Comparison of ENCODE assay signal across 10 cellular contexts in the genomic region with DNA sequence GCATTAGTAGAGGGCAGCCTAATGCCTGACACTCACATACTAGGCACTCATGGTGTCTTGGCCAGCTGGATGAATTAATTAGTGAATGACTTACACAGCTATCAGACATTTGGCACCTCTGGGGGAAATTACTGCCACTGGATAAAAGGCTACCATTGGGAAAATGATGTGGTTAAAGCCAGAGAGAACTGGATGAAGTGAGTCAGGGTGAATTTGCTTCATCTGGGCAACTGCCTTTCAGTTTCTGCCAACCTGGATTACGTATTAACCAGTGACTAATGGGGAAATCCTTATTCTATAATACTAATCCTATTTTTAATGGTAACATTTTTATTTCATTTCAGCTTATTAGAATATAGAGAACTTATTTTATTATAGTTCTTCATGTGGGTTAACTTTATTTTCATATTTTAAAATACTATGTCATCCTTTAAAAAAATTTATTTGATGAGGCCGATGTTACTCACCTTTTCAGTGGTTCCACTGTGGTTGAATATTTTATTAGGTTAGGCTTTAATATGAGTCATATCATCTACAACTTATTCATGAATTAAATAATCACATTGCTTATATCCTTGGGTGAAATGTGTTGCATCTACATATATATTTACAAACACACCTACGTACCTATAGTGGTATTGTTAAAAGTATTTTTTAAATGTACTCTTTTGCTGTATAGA.
DNase-seq lines count a peak whose midpoint lies in the region; ATAC-seq, FAIRE-seq and TF ChIP-seq lines count a peak whose summit lies in the region.
"Had no signal": no experiment of that assay in that cellular context is flagged by ENCODE, and none has a peak within 500 bp of the region (broad histone marks: within the 10 kb centered on the region; RNA-seq: fewer than 3 reads in every experiment).

No MANE protein-coding gene starts in this region.

- H4K20me1 ChIP-seq in mammary epithelial cell (ENCODE audit: insufficient read depth, low read length): no peaks in the 10 kb centered on the region

- peak overlapping the region; percentile 60 for H3K4me2 ChIP-seq in mammary epithelial cell (ENCODE audit: insufficient read depth, low read depth, low read length)

- peak overlapping the region; percentile 56 for H3K9ac ChIP-seq in mammary epithelial cell (ENCODE audit: insufficient read depth, low read length)

- FAIRE-seq in GM12891 (lab: Jason Lieb, UNC): no peak
- FAIRE-seq: K562 had no signal

- no TSS peak for BruUV-seq in mammary epithelial cell (replicated peaks; lab: Mats Ljungman, UMichigan)

- ATAC-seq in GM19043 (IDR thresholded peaks at IDR 0.05; ENCODE audit: low read depth, unreplicated experiment): peak; percentile 58
- ATAC-seq in HG03159 (IDR thresholded peaks at IDR 0.05; ENCODE audit: unreplicated experiment): peak; percentile 56
- peak; percentile 67 to 78 for ATAC-seq in gastrocnemius medialis
- ATAC-seq in left ventricle myocardium superior: no peak
- ATAC-seq: K562 had no signal

- dilution Hi-C loops in mammary epithelial cell (cut with HindIII; ENCODE audit: low sequenced_read_pairs): loop anchor here (5.0 kb wide), 1 partner anchor 64 kb away; no protein-coding TSS in a partner anchor

- TF ChIP-seq POLR2A in gastrocnemius medialis (IDR thresholded peaks at IDR 0.05) (no peak), GM12891 (IDR thresholded peaks at IDR 0.05; ENCODE audit: low read depth, low read length) (no peak)

- H3K9me3 ChIP-seq in mammary epithelial cell (replicated peaks; ENCODE audit: insufficient read depth, low read length) (no peaks in the 10 kb centered on the region), gastrocnemius medialis (no peaks in the 10 kb centered on the region)

- no peak for TF ChIP-seq CTCF in mammary epithelial cell (conservative IDR thresholded peaks at IDR 0.05 in 1 of 2, IDR thresholded peaks at IDR 0.05 in 1 of 2; ENCODE audit: extremely low read depth in 1 of 2, insufficient read depth in 1 of 2, low read depth in 1 of 2, low read length in 2 of 2)
- TF ChIP-seq CTCF in gastrocnemius medialis (IDR thresholded peaks at IDR 0.05 in 4 of 5, conservative IDR thresholded peaks at IDR 0.05 in 1 of 5): no peak

- peaks cover 65% of the 10 kb centered on the region for H3K4me1 ChIP-seq in mammary epithelial cell (ENCODE audit: insufficient read depth, low read length)
- peaks cover 41 to 47% of the 10 kb centered on the region in 2 donors for H3K4me1 ChIP-seq in gastrocnemius medialis

- no peak overlapping the region for H2AFZ ChIP-seq in mammary epithelial cell (ENCODE audit: low read depth, low read length)

- 2% methylated on average over 3 of the region's 3 CpGs for WGBS in mammary epithelial cell (ENCODE audit: low coverage, missing lambda C conversion rate)

- no peak overlapping the region for H3K4me3 ChIP-seq in mammary epithelial cell (replicated peaks in 1 of 3; ENCODE audit: insufficient read depth in 1 of 3, low read depth in 2 of 3, low read length in 3 of 3)
- no peak overlapping the region for H3K4me3 ChIP-seq in gastrocnemius medialis
- H3K4me3 ChIP-seq: K562 had no signal

- DNase-seq in mammary epithelial cell (peak; percentile 96), gastrocnemius medialis (no peak), GM12891 (ENCODE audit: insufficient read length, low spot score) (no peak), left ventricle myocardium superior (no peak), DMS153 (lab: John Stamatoyannopoulos, UW) (no peak), epidermal melanocyte (ENCODE audit: insufficient read length, low spot score) (no peak)
- DNase-seq: occipital lobe had no signal

- CTCF ChIA-PET in mammary epithelial cell (lab: Charles Lee; ENCODE audit: low non-redundant PET): interaction anchor here (0.7 kb wide), 1 partner anchor 60 kb away, joined by 5 read pairs; no protein-coding TSS in a partner anchor

- H3K27ac ChIP-seq in mammary epithelial cell (ENCODE audit: insufficient read depth, low read depth, low read length) (peak overlapping the region; percentile 92), gastrocnemius medialis (peak overlapping the region in 3 of 4 donors; percentile 27 to 62 (median 57))

- H3K79me2 ChIP-seq in mammary epithelial cell (ENCODE audit: insufficient read depth, low read length): peaks cover 5% of the 10 kb centered on the region

- intact Hi-C loops in mammary epithelial cell (cut with micrococcal nuclease) (loop anchor here (1.0 to 2.0 kb wide), 3 partner anchors 104 to 566 kb away; partner anchors contain the start of genes MET and TES), gastrocnemius medialis (cut with DNase I; ENCODE audit: low total_unique reads) (no loop called here), left ventricle myocardium superior (cut with micrococcal nuclease) (no loop called here)

- H3K36me3 ChIP-seq in mammary epithelial cell (ENCODE audit: insufficient read depth, low read length): peaks cover 45% of the 10 kb centered on the region
- peaks cover 0 to 32% of the 10 kb centered on the region in 2 donors for H3K36me3 ChIP-seq in gastrocnemius medialis

- in situ Hi-C loops in mammary epithelial cell (cut with MboI; ENCODE audit: low sequenced_read_pairs in 2 of 2): no loop called here
- in situ Hi-C loops in gastrocnemius medialis (cut with MboI; ENCODE audit: low sequenced_read_pairs in 4 of 4): no loop called here

- H3K27me3 ChIP-seq in mammary epithelial cell (ENCODE audit: insufficient read depth, low read length): no peaks in the 10 kb centered on the region
- no peaks in the 10 kb centered on the region for H3K27me3 ChIP-seq in gastrocnemius medialis

TF ChIP-seq in GM12891, 5 proteins besides CTCF, POLR2A, EP300 and RAD21:
- no peak for TF ChIP-seq PAX5 (IDR thresholded peaks at IDR 0.05; ENCODE audit: insufficient read depth, low read length, severe bottlenecking)
- TF ChIP-seq POLR2AphosphoS5 (IDR thresholded peaks at IDR 0.05; ENCODE audit: low read depth, low read length): no peak
- no peak for TF ChIP-seq POU2F2 (IDR thresholded peaks at IDR 0.05; ENCODE audit: low read depth, low read length)
- no peak for TF ChIP-seq TAF1 (IDR thresholded peaks at IDR 0.05; ENCODE audit: low read depth, low read length)
- no peak for TF ChIP-seq SPI1 (IDR thresholded peaks at IDR 0.05; ENCODE audit: low read depth, low read length)
TF ChIP-seq in GM12891: peak in this region for 0.
